Comparison of ENCODE assay signal across 1 cellular context in the genomic region with DNA sequence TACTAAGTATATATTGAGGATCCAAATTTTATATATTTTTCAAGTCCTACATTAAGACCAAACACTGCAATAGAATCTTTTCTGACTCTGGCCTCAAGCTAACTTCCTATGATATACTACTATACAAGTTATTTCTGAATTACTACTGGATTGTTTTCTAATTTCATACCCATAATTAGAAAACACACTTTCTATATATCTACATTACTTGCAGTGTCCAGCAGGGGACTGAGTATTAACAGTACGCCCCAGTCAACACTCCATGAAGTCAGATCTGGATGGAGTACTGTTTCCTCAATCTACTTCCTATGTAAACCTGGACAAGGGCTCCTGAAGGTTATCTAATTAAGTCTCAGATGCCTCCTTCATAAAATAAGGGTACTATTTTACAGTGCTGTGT.
TF ChIP-seq lines count a peak whose summit lies in the region.

No MANE protein-coding gene starts in this region.

TF ChIP-seq in HepG2, 621 proteins besides CTCF, POLR2A, EP300 and RAD21 (continued from another document):
- TF ChIP-seq, protein P1, sequence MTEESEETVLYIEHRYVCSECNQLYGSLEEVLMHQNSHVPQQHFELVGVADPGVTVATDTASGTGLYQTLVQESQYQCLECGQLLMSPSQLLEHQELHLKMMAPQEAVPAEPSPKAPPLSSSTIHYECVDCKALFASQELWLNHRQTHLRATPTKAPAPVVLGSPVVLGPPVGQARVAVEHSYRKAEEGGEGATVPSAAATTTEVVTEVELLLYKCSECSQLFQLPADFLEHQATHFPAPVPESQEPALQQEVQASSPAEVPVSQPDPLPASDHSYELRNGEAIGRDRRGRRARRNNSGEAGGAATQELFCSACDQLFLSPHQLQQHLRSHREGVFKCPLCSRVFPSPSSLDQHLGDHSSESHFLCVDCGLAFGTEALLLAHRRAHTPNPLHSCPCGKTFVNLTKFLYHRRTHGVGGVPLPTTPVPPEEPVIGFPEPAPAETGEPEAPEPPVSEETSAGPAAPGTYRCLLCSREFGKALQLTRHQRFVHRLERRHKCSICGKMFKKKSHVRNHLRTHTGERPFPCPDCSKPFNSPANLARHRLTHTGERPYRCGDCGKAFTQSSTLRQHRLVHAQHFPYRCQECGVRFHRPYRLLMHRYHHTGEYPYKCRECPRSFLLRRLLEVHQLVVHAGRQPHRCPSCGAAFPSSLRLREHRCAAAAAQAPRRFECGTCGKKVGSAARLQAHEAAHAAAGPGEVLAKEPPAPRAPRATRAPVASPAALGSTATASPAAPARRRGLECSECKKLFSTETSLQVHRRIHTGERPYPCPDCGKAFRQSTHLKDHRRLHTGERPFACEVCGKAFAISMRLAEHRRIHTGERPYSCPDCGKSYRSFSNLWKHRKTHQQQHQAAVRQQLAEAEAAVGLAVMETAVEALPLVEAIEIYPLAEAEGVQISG (CRISPR knock-in tag; IDR thresholded peaks at IDR 0.05): no peak
TF ChIP-seq in HepG2: peak in this region for 0.
